13 cellular contexts compared by ENCODE assay signal in genomic region chr16:15990902-15991301, GRCh38.
"Had no signal": no experiment of that assay in that cellular context is flagged by ENCODE, and none has a peak within 500 bp of the region (broad histone marks: within the 10 kb centered on the region; RNA-seq: fewer than 3 reads in every experiment).

No MANE protein-coding gene starts in this region.

- H3K27me3 Mint-ChIP-seq: activated CD4-positive, alpha-beta T cell treated with anti-CD3 and anti-CD28 coated beads, Interleukin-2, amount 10 ng/mL, durations not matched to agents 24 days and 14 days; type B pancreatic cell had no signal

- H3K36me3 ChIP-seq: ovary had no signal

- H3K9me3 ChIP-seq: esophagus squamous epithelium, ovary had no signal

- H3K27ac Mint-ChIP-seq: immature natural killer cell, type B pancreatic cell had no signal

- ATAC-seq: natural killer cell had no signal

- DNase-seq: activated CD4-positive, alpha-beta T cell treated with anti-CD3 and anti-CD28 coated beads, Interleukin-2, amount 10 ng/mL, durations not matched to agents 24 days and 14 days; activated naive CD4-positive, alpha-beta T cell treated with Interleukin-2 at 50 U/mL for 16 hours; esophagus squamous epithelium; immature natural killer cell; natural killer cell; ovary; retina; SW 1271; T1000 had no signal

- H3K4me3 Mint-ChIP-seq: activated CD4-positive, alpha-beta T cell treated with anti-CD3 and anti-CD28 coated beads, Interleukin-2, amount 10 ng/mL, durations not matched to agents 24 days and 14 days; activated T-helper 1 cell treated with anti-CD3 and anti-CD28 coated beads, Interleukin-12 subunit alpha, Interleukin-12 subunit beta, Interleukin-2, Interleukin-4 antibody, amounts not matched to agents 30 ng/mL and 10 ng/mL and 1 ng/mL, durations not matched to agents 14 hours and 24 hours and 36 hours; immature natural killer cell; natural killer cell; type B pancreatic cell had no signal

- H3K9me3 Mint-ChIP-seq: activated CD4-positive, alpha-beta T cell treated with anti-CD3 and anti-CD28 coated beads, Interleukin-2, amount 10 ng/mL, durations not matched to agents 24 days and 14 days; activated T-helper 1 cell treated with anti-CD3 and anti-CD28 coated beads, Interleukin-12 subunit alpha, Interleukin-12 subunit beta, Interleukin-2, Interleukin-4 antibody, amounts not matched to agents 30 ng/mL and 10 ng/mL and 1 ng/mL, durations not matched to agents 14 hours and 24 hours and 36 hours; immature natural killer cell; natural killer cell; type B pancreatic cell had no signal

- H3K27me3 ChIP-seq: esophagus squamous epithelium, ovary had no signal

- H3K36me3 Mint-ChIP-seq: immature natural killer cell, natural killer cell had no signal

- H3K4me3 ChIP-seq: esophagus squamous epithelium, lung, ovary, skin epidermis had no signal

- H3K27ac ChIP-seq: ovary, skin epidermis had no signal
